ENCODE assay signal across 25 cellular contexts in the genomic region with DNA sequence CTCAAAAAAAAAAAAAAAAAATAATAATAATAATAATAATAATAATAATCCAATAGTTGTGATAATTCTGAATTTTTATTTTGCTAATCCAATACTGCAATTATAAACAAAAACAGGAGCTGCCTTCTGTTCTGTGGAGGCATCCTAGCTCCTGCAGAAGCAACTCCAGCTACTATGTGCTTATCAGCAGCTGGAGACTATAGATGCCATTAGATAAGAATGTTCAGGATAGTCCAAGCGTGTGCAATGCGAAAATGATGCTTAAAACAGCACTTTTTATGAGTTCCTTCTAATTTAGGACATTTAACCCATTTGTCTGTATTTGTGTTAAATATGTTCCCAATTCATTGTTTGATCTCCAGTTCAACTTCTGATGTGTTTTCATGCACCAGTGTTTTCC.
"Had no signal": no experiment of that assay in that cellular context is flagged by ENCODE, and none has a peak within 500 bp of the region (broad histone marks: within the 10 kb centered on the region; RNA-seq: fewer than 3 reads in every experiment).

No MANE protein-coding gene starts in this region.

- ATAC-seq: stimulated activated effector memory CD8-positive, alpha-beta T cell treated with anti-CD3 and anti-CD28 coated beads, Interleukin-12 subunit alpha, Interleukin-12 subunit beta, amount 100 ng/mL, for 72 hours; stimulated activated memory B cell treated with anti-CD40 and anti-IgM and Interleukin-4, amounts not matched to agents 10 μg/mL and 1 μg/mL and 100 μg/mL, for 72 hours; stimulated activated naive B cell treated with anti-CD40 and anti-IgM and Interleukin-4, amounts not matched to agents 10 μg/mL and 1 μg/mL and 100 μg/mL, for 72 hours; stimulated activated naive CD8-positive, alpha-beta T cell treated with anti-CD3 and anti-CD28 coated beads, Interleukin-15, amount 100 ng/mL, for 72 hours; stimulated activated naive CD8-positive, alpha-beta T cell treated with anti-CD3 and anti-CD28 coated beads, Interleukin-15, Interleukin-2, amounts not matched to agents 100 U/mL and 50 U/mL, for 24 hours; upper lobe of right lung had no signal

- H3K27ac ChIP-seq: stomach, suprapubic skin, testis, thoracic aorta, thyroid gland, tibial artery, tibial nerve, transverse colon, upper lobe of left lung, upper lobe of right lung, uterus, vagina had no signal

- DNase-seq: stimulated activated CD4-positive, alpha-beta T cell treated with anti-CD3 and anti-CD28 coated beads, Interleukin-2, amount 100 ng/mL, for 48 hours; stimulated activated CD4-positive, alpha-beta T cell treated with anti-CD3 and anti-CD28 coated beads, Interleukin-4, amount 100 ng/mL, for 1 hour; stimulated activated CD4-positive, alpha-beta T cell treated with anti-CD3 and anti-CD28 coated beads, Interleukin-4, amount 100 ng/mL, for 24 hours; stimulated activated CD4-positive, alpha-beta T cell treated with anti-CD3 and anti-CD28 coated beads, Interleukin-4, amount 100 ng/mL, for 4 hours; stimulated activated CD8-positive, alpha-beta memory T cell treated with anti-CD3 and anti-CD28 coated beads, Interleukin-4, amount 100 ng/mL, for 48 hours; stimulated activated naive B cell treated with anti-CD40 and anti-IgM and Interleukin-4, amounts not matched to agents 10 μg/mL and 1 μg/mL and 100 μg/mL, for 72 hours; stimulated activated naive CD4-positive, alpha-beta T cell; stimulated activated naive CD4-positive, alpha-beta T cell treated with Interleukin-2 at 50 U/mL for 16 hours; stimulated activated naive CD8-positive, alpha-beta T cell treated with anti-CD3 and anti-CD28 coated beads, Interleukin-15, amount 100 ng/mL, for 72 hours; stimulated activated naive CD8-positive, alpha-beta T cell treated with anti-CD3 and anti-CD28 coated beads, Interleukin-15, Interleukin-2, amounts not matched to agents 100 U/mL and 50 U/mL, for 24 hours; stomach; substantia nigra; testis; tibial artery; transverse colon; upper lobe of right lung; uterus had no signal

- H3K27me3 ChIP-seq: stomach, suprapubic skin, testis, thyroid gland, tibial artery, tibial nerve, transverse colon, upper lobe of left lung, upper lobe of right lung, uterus, vagina had no signal

- H3K4me1 ChIP-seq: uterus had no signal

- H3K36me3 ChIP-seq: stomach, suprapubic skin, thoracic aorta, thyroid gland, tibial artery, transverse colon, upper lobe of left lung, upper lobe of right lung, uterus, vagina had no signal

- H3K4me3 ChIP-seq: stomach, suprapubic skin, testis, thoracic aorta, thyroid gland, tibial artery, tibial nerve, transverse colon, upper lobe of left lung, upper lobe of right lung, uterus, vagina had no signal

- H3K9me3 ChIP-seq: stomach, suprapubic skin, testis, thoracic aorta, thyroid gland, tibial artery, tibial nerve, transverse colon, upper lobe of left lung, upper lobe of right lung, uterus, vagina had no signal
